8 cellular contexts compared by ENCODE assay signal in genomic region chr17:50056217-50056960, GRCh38. TPM values are rescaled to one million over a fixed set of nuclear protein-coding genes. Genes with fewer than 3 reads are reported as not detected.
DNase-seq lines count a peak whose midpoint lies in the region; ATAC-seq and TF ChIP-seq lines count a peak whose summit lies in the region.

No MANE protein-coding gene starts in this region.

- H2AFZ ChIP-seq in OCI-LY3 (ENCODE audit: low read depth, low read length) (peak overlapping the region; percentile 66), osteoblast (ENCODE audit: low read length) (peak overlapping the region; percentile 39)

- no peaks in the 10 kb centered on the region for H3K27me3 Mint-ChIP-seq in activated T-helper 17 cell treated with anti-CD3 and anti-CD28 coated beads, Interleukin-2, amount 50 U/mL, for 72 hours

- H3K9ac ChIP-seq in OCI-LY3 (ENCODE audit: low read length) = peak overlapping the region; percentile 68

- H3K9me3 Mint-ChIP-seq in activated T-helper 17 cell treated with anti-CD3 and anti-CD28 coated beads, Interleukin-2, amount 50 U/mL, for 72 hours = no peaks in the 10 kb centered on the region

- no peak overlapping the region for H3K27ac Mint-ChIP-seq in activated T-helper 17 cell treated with anti-CD3 and anti-CD28 coated beads, Interleukin-2, amount 50 U/mL, for 72 hours

- no peaks in the 10 kb centered on the region for H3K79me2 ChIP-seq in OCI-LY3 (ENCODE audit: low read length)
- peaks cover 69% of the 10 kb centered on the region for H3K79me2 ChIP-seq in osteoblast (ENCODE audit: insufficient read depth, low read length)

- H4K20me1 ChIP-seq in OCI-LY3 (ENCODE audit: insufficient read depth, low read length) (no peaks in the 10 kb centered on the region), osteoblast (ENCODE audit: insufficient read depth, low read length) (peaks cover 5% of the 10 kb centered on the region)

- H3K4me1 Mint-ChIP-seq in activated T-helper 17 cell treated with anti-CD3 and anti-CD28 coated beads, Interleukin-2, amount 50 U/mL, for 72 hours = peaks cover 7% of the 10 kb centered on the region

- no peak for TF ChIP-seq EP300 in transverse colon (IDR thresholded peaks at IDR 0.05; ENCODE audit: low read depth)

- no peak for TF ChIP-seq POLR2A in transverse colon (IDR thresholded peaks at IDR 0.05)

- intact Hi-C loops in transverse colon (cut with DNase I; ENCODE audit: low total_unique reads) = no loop called here

- H3K9me3 ChIP-seq in OCI-LY3 (ENCODE audit: insufficient read depth, low read length) (no peaks in the 10 kb centered on the region), osteoblast (ENCODE audit: low read depth, low read length) (no peaks in the 10 kb centered on the region), transverse colon (no peaks in the 10 kb centered on the region)

- in situ Hi-C loops in transverse colon (cut with MboI; ENCODE audit: low pct_ligation_motif_present in 1 of 4, low pct_unique_long_range_greater_than_20kb in 1 of 4, low sequenced_read_pairs in 3 of 4) = no loop called here

- no peaks in the 10 kb centered on the region for H3K36me3 Mint-ChIP-seq in activated T-helper 17 cell treated with anti-CD3 and anti-CD28 coated beads, Interleukin-2, amount 50 U/mL, for 72 hours (ENCODE audit: low read depth)

- peak overlapping the region; percentile 96 for H3K4me3 Mint-ChIP-seq in activated T-helper 17 cell treated with anti-CD3 and anti-CD28 coated beads, Interleukin-2, amount 50 U/mL, for 72 hours

- H3K36me3 ChIP-seq in OCI-LY3 (replicated peaks; ENCODE audit: low read depth, low read length) (no peaks in the 10 kb centered on the region), osteoblast (ENCODE audit: insufficient read depth, low read length) (no peaks in the 10 kb centered on the region), transverse colon (no peaks in the 10 kb centered on the region)

- H3K4me2 ChIP-seq in OCI-LY3 (ENCODE audit: low read length) (peak overlapping the region; percentile 94), osteoblast (ENCODE audit: insufficient read depth, low read length) (peak overlapping the region; percentile 98)

- TF ChIP-seq CTCF in GM12865 (IDR thresholded peaks at IDR 0.05; ENCODE audit: insufficient read depth, low read depth, low read length, missing control alignments) (peak; percentile 55), OCI-LY3 (IDR thresholded peaks at IDR 0.05; ENCODE audit: low read depth, low read length) (peak; percentile 42; the same call in 1 of the 2 replicates), foreskin fibroblast (IDR thresholded peaks at IDR 0.05; ENCODE audit: low read depth, low read length) (peak; percentile 21), osteoblast (IDR thresholded peaks at IDR 0.05; ENCODE audit: extremely low read depth, low read depth, low read length) (peak; percentile 34), transverse colon (IDR thresholded peaks at IDR 0.05) (peak in 4 of 5 experiments; percentile 17 to 43 (median 32))

- DNase-seq in GM12865 (ENCODE audit: low read depth) (peak; percentile 81), foreskin fibroblast (peak in 1 of 2 donors; percentile 88), osteoblast (ENCODE audit: insufficient read length, low spot score, missing footprints) (peak; percentile 90), transverse colon (peak; percentile 71)

- 1% methylated on average over 37 of the region's 64 CpGs; no CpG with 5 or more reads in 1 of the 2 donors for WGBS in transverse colon (ENCODE audit: low coverage in 1 of 2), 2 donors

- H3K4me3 ChIP-seq in GM12865 (ENCODE audit: low read depth, low read length) (peak overlapping the region; percentile 68), OCI-LY3 (ENCODE audit: low read length) (peak overlapping the region; percentile 91), foreskin fibroblast (ENCODE audit: low read depth in 1 of 2, low read length in 2 of 2) (peak overlapping the region; percentile 54 to 72), osteoblast (ENCODE audit: insufficient read depth, low read length) (peak overlapping the region; percentile 79), transverse colon (peak overlapping the region; percentile 67 to 83 (median 77))

- H3K27me3 ChIP-seq in OCI-LY3 (ENCODE audit: low read depth, low read length) (peaks cover 5% of the 10 kb centered on the region; the same call in 1 of the 2 replicates), osteoblast (ENCODE audit: insufficient read depth, low read length) (no peaks in the 10 kb centered on the region), transverse colon (no peaks in the 10 kb centered on the region)

- no peak overlapping the region for H3K27ac ChIP-seq in OCI-LY3 (ENCODE audit: low read length)
- peak overlapping the region; percentile 88 for H3K27ac ChIP-seq in osteoblast (ENCODE audit: low read depth, low read length)
- peak overlapping the region; percentile 93 to 98 (median 96) for H3K27ac ChIP-seq in transverse colon

- H3K4me1 ChIP-seq in OCI-LY3 (ENCODE audit: low read length) = peaks cover 17% of the 10 kb centered on the region
- H3K4me1 ChIP-seq in osteoblast (ENCODE audit: insufficient read depth, low read length) = peaks cover 70% of the 10 kb centered on the region
- H3K4me1 ChIP-seq in transverse colon = peaks cover 45 to 68% (median 63%) of the 10 kb centered on the region in 4 donors

- ATAC-seq in HG03460 (IDR thresholded peaks at IDR 0.05; ENCODE audit: unreplicated experiment) = peak; percentile 39
- ATAC-seq in activated T-helper 17 cell treated with anti-CD3 and anti-CD28 coated beads, Interleukin-2, amount 50 U/mL, for 72 hours (replicated peaks) = peak; percentile 72
- no peak for ATAC-seq in GM18519 (IDR thresholded peaks at IDR 0.05; ENCODE audit: low FRiP score, unreplicated experiment)

RNA-seq across cellular contexts. Expression of gene ITGA3, which starts 0.5 kb away (rescaled TPM):
- 10 to 100 TPM in 1 of 2 donors, 1 to 10 TPM in 1; 5.3 to 22.2 TPM for total RNA-seq in activated T-helper 17 cell treated with anti-CD3 and anti-CD28 coated beads, Interleukin-2, amount 50 U/mL, for 72 hours
- total RNA-seq in osteoblast (73.4 and 81.4 TPM in 2 replicates), transverse colon (100 to 1,000 TPM; 147 to 294 (median 171) TPM)

RNA-seq across cellular contexts. Expression of gene PDK2, which starts 38.8 kb away (rescaled TPM):
- total RNA-seq in activated T-helper 17 cell treated with anti-CD3 and anti-CD28 coated beads, Interleukin-2, amount 50 U/mL, for 72 hours = 10 to 100 TPM; 10.0 to 15.2 TPM
- total RNA-seq in osteoblast = 43.4 and 54.8 TPM in 2 replicates
- 100 to 1,000 TPM in 3 of 4 donors, 10 to 100 TPM in 1; 84.6 to 292 (median 136) TPM for total RNA-seq in transverse colon
